8 cellular contexts compared by ENCODE assay signal in the genomic region with DNA sequence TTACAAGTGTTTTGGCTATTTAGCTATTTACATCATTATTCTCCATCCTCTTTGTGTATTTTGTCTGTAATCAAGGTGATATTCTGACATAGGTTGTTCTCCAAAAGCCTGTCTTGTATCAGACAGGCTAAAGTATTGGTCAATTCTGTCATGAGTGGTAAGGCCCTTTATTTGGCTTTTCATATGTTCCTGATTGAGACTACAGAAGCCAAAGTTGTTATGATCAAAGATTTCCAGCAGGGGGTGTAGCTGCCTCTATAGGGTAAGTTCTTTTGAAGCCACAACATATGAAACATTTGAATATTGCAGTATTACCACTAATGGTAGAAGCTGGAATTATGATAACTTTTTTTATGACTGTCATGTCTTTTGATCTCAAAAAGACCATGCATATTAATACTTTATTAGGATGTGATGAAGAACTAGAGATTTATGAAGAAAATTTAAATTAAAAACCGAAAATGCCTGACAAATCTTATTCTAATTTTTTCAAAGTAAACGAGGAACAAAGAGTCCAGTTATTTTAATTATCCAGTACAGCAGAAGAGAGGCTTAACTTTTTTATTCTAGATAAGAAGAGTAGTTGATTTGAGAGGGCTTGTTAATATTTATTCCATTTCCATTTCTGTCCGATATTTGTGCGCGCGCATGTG. TPM values are rescaled to one million over a fixed set of nuclear protein-coding genes. Genes with fewer than 3 reads are reported as not detected.
DNase-seq lines count a peak whose midpoint lies in the region; ATAC-seq, FAIRE-seq and TF ChIP-seq lines count a peak whose summit lies in the region.

No MANE protein-coding gene starts in this region.

- CTCF ChIA-PET in PC-3 (lab: Charles Lee): interaction anchor here (0.6 to 1.1 kb wide), 7 partner anchors 123 to 440 kb away, joined by 3 to 8 read pairs (median 4); no protein-coding TSS in a partner anchor

- H4K20me1 ChIP-seq in PC-3 (ENCODE audit: low read length): peaks cover 4% of the 10 kb centered on the region

- no TSS peak for BruUV-seq in PC-3 (replicated peaks; lab: Mats Ljungman, UMichigan)

- H3K9ac ChIP-seq in PC-3 (ENCODE audit: low read length): no peak overlapping the region

- TF ChIP-seq CTCF in AG10803 (conservative IDR thresholded peaks at IDR 0.05; ENCODE audit: low read length) (peak; percentile 87), PC-3 (conservative IDR thresholded peaks at IDR 0.05; ENCODE audit: low read depth, low read length) (peak; percentile 85), ascending aorta (IDR thresholded peaks at IDR 0.05) (peak; percentile 56 to 72 (median 69))

- H3K9me2 ChIP-seq in PC-3 (replicated peaks; ENCODE audit: low read length): no peaks in the 10 kb centered on the region

- DNase-seq in AG10803 (ENCODE audit: low read depth) (peak; percentile 85), GM12892 (ENCODE audit: insufficient read length) (no peak), Kasumi-1 (lab: John Stamatoyannopoulos, UW) (peak; percentile 83 to 89), PC-3 (peak; percentile 93), ascending aorta (ENCODE audit: low spot score in 2 of 2) (peak in 1 of 2 donors; percentile 79), iPS-NIHi7 (ENCODE audit: extremely low spot score) (peak; percentile 28)
- peak; percentile 24 to 49 for DNase-seq in stimulated activated CD4-positive, alpha-beta T cell treated with anti-CD3 and anti-CD28 coated beads, Interleukin-2, amount 100 ng/mL, for 48 hours
- no peak for DNase-seq in activated effector memory CD4-positive, alpha-beta T cell treated with anti-CD3 and anti-CD28 coated beads, Interleukin-2, amount 50 U/mL, for 16 hours

- ATAC-seq in PC-3: no peak

- H3K27ac ChIP-seq in PC-3 (ENCODE audit: low read length): no peak overlapping the region
- no peak overlapping the region for H3K27ac ChIP-seq in ascending aorta

- H3K36me3 ChIP-seq in PC-3 (ENCODE audit: low read depth, low read length) (no peaks in the 10 kb centered on the region), ascending aorta (no peaks in the 10 kb centered on the region)

- no peaks in the 10 kb centered on the region for H3F3A ChIP-seq in PC-3 (ENCODE audit: low read length, unreplicated experiment)

- H3K4me1 ChIP-seq in PC-3 (ENCODE audit: insufficient read depth, low read length) (peaks cover 15% of the 10 kb centered on the region), ascending aorta (peaks cover 0 to 7% of the 10 kb centered on the region in 2 donors)

- H3K27me3 ChIP-seq in PC-3 (ENCODE audit: low read length) (no peaks in the 10 kb centered on the region), ascending aorta (no peaks in the 10 kb centered on the region)

- POLR2A ChIA-PET in PC-3 (lab: Charles Lee; ENCODE audit: unreplicated experiment): interaction anchor here (0.5 kb wide), 1 partner anchor 72 kb away, joined by 8 read pairs; no protein-coding TSS in a partner anchor

- peak; percentile 66 for FAIRE-seq in GM12892 (lab: Jason Lieb, UNC)

- no peak overlapping the region for H3K4me2 ChIP-seq in PC-3 (ENCODE audit: low read length)

- no peaks in the 10 kb centered on the region for H3K9me3 ChIP-seq in PC-3 (ENCODE audit: low read length)
- H3K9me3 ChIP-seq in ascending aorta: no peaks in the 10 kb centered on the region

- intact Hi-C loops in PC-3 (cut with micrococcal nuclease) (loop anchor here (1.0 to 10.0 kb wide), 7 partner anchors 139 to 563 kb away; no protein-coding TSS in a partner anchor), ascending aorta (cut with DNase I) (loop anchor here (1.0 to 10.0 kb wide), 3 partner anchors 179 to 861 kb away; partner anchors contain the start of genes HEATR5A and NPAS3)

- H3K4me3 ChIP-seq in AG10803 (ENCODE audit: low read length) (no peak overlapping the region), PC-3 (ENCODE audit: low read length) (no peak overlapping the region), ascending aorta (no peak overlapping the region)

- no peak for TF ChIP-seq POLR2A in GM12892 (IDR thresholded peaks at IDR 0.05; ENCODE audit: low read depth, low read length)

- H2AFZ ChIP-seq in PC-3 (ENCODE audit: low read length): no peak overlapping the region

- H3K79me2 ChIP-seq in PC-3 (ENCODE audit: low read length): peaks cover 31% of the 10 kb centered on the region

RNA-seq across cellular contexts. Expression of gene ARHGAP5, which starts 3.4 kb away (rescaled TPM):
- polyA plus RNA-seq in GM12892 (2012; ENCODE audit: missing spikeins): 4.2 TPM
- total RNA-seq in PC-3 (2014; rRNA removed) (46.4 and 62.1 TPM in 2 replicates), ascending aorta (32.6 TPM)

Comparison
In these comparisons a context has a peak if more than half of its experiments do, and no peak if none do; other contexts are left out.
1. DNase-seq: peak in AG10803 (single experiment), Kasumi-1 (2 of 2), PC-3 (single experiment), iPS-NIHi7 (single experiment) and stimulated activated CD4-positive, alpha-beta T cell treated with anti-CD3 and anti-CD28 coated beads, Interleukin-2, amount 100 ng/mL, for 48 hours (2 of 2); none in GM12892 (single experiment) and activated effector memory CD4-positive, alpha-beta T cell treated with anti-CD3 and anti-CD28 coated beads, Interleukin-2, amount 50 U/mL, for 16 hours (single experiment).
2. Peak in every context shown above with its lines, with median percentiles within 50 percentile points of each other: CTCF ChIP-seq.